8 cellular contexts compared by ENCODE assay signal in the genomic region with DNA sequence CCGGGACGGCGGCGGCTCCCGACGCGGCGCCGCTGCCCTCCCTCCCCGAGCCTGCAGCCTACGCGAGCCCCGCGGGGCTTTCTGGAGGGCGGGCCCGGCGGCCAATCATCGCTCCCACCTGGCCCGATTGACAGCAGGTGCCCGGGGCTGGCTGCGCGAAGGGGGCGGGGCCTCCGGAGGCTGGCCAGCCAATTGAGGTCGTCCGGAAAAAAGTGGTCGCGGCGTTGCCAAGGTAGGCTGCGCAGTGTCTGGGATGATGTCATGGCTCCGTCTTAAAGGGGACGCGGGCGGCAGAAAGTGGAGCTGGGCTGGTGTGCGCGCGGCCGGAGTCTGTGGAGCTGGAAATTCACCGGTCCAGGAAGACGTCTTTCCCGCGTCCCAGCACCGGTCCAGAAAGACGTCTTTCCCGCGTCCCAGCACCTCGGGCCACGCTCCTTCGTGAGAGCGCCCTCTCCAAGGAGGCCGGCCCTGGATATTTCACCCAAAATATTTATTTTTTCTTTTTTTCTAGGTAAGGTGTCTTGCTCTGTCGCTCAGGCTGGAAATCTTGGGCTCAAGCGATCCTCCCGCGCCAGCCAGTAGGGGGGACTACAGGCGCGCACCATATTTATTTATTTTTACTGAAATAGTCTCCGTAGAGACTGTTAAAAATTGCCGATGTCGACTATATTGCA. TPM values are rescaled to one million over a fixed set of nuclear protein-coding genes. Genes with fewer than 3 reads are reported as not detected.
A peak's percentile ranks its signal among the peaks of the same experiment; 100 is the strongest.
DNase-seq lines count a peak whose midpoint lies in the region; ATAC-seq and TF ChIP-seq lines count a peak whose summit lies in the region.

Gene ACTR1B (minus strand): TSS at position 83 of the 674 bp plus-strand sequence. CDS start 154 bp downstream, outside the sequence.

- DNase-seq in Ammon's horn (ENCODE audit: low spot score): peak; percentile 99
- peak; percentile 97 for DNase-seq in NCI-H460 (ENCODE audit: extremely low read depth, low read depth)
- DNase-seq in activated CD4-positive, CD25-positive, alpha-beta regulatory T cell treated with anti-CD3 and anti-CD28 coated beads, Interleukin-2, amount 50 U/mL, for 72 hours: peak; percentile 96
- DNase-seq in cerebellar nuclear complex (lab: John Stamatoyannopoulos, UW): peak; percentile 91 to 97
- DNase-seq in islet precursor cell: peak; percentile 99
- peak; percentile 94 to 98 (median 96) for DNase-seq in stimulated activated CD4-positive, alpha-beta T cell treated with anti-CD3 and anti-CD28 coated beads, Interleukin-12 subunit alpha, Interleukin-12 subunit beta, amount 100 ng/mL, for 48 hours (ENCODE audit: low read depth in 2 of 3, low spot score in 1 of 3)

- peak; percentile 89 for ATAC-seq in HG03432 (IDR thresholded peaks at IDR 0.05; ENCODE audit: unreplicated experiment)

- TF ChIP-seq POLR2A in GM19099 (IDR thresholded peaks at IDR 0.05; ENCODE audit: extremely low read depth, insufficient read length, low read depth): peak; percentile 75

RNA-seq across cellular contexts. Expression of gene ACTR1B, which starts in this region (rescaled TPM):
- total RNA-seq in NCI-H460 (2014; rRNA removed; shearing (Covaris generic)): 24.3 and 29.4 TPM in 2 replicates
- polyA plus RNA-seq in NCI-H460 (2014; cell fraction: nucleus; rRNA removed): 113 and 121 TPM in 2 replicates

Comparison
In these comparisons a context has a peak if more than half of its experiments do, and no peak if none do; other contexts are left out.
1. Peak in every context shown above with its lines: DNase-seq and ATAC-seq.